19 cellular contexts compared by ENCODE assay signal in genomic region chr2:129055829-129056228, GRCh38.
"Had no signal": no experiment of that assay in that cellular context is flagged by ENCODE, and none has a peak within 500 bp of the region (broad histone marks: within the 10 kb centered on the region; RNA-seq: fewer than 3 reads in every experiment).

No MANE protein-coding gene starts in this region.

- DNase-seq: activated CD4-positive, alpha-beta T cell treated with anti-CD3 and anti-CD28 coated beads, Interleukin-2, amount 10 ng/mL, durations not matched to agents 24 days and 14 days; activated CD4-positive, CD25-positive, alpha-beta regulatory T cell; activated CD8-positive, alpha-beta T cell treated with anti-CD3 and anti-CD28 coated beads, Interleukin-2, amount 10 ng/mL, durations not matched to agents 7 days and 5 days; activated naive CD4-positive, alpha-beta T cell treated with anti-CD3 and anti-CD28 coated beads for 36 hours; activated T-cell treated with anti-CD3 and anti-CD28 coated beads, Interleukin-2, amount 50 U/mL, for 4 hours; aorta; cerebellar nuclear complex; cortex of kidney; foreskin melanocyte; hypothalamus; kidney; midbrain; stimulated activated naive CD8-positive, alpha-beta T cell treated with anti-CD3 and anti-CD28 coated beads, Interleukin-15, Interleukin-2, amounts not matched to agents 100 U/mL and 50 U/mL, for 24 hours; substantia nigra; T-helper 1 cell; T-helper 9 cell; tibial artery had no signal

- H3K9me3 Mint-ChIP-seq: activated naive CD4-positive, alpha-beta T cell treated with anti-CD3 and anti-CD28 coated beads for 36 hours; activated T-cell treated with anti-CD3 and anti-CD28 coated beads, Interleukin-2, amount 50 U/mL, for 4 hours had no signal

- H3K27me3 Mint-ChIP-seq: activated CD4-positive, alpha-beta T cell treated with anti-CD3 and anti-CD28 coated beads, Interleukin-2, amount 10 ng/mL, durations not matched to agents 24 days and 14 days had no signal

- H3K27me3 ChIP-seq: tibial artery had no signal

- H3K9me3 ChIP-seq: tibial artery had no signal

- H3K4me1 Mint-ChIP-seq: activated CD4-positive, alpha-beta T cell treated with anti-CD3 and anti-CD28 coated beads, Interleukin-2, amount 10 ng/mL, durations not matched to agents 24 days and 14 days had no signal

- H3K4me3 Mint-ChIP-seq: activated CD4-positive, alpha-beta T cell treated with anti-CD3 and anti-CD28 coated beads, Interleukin-2, amount 10 ng/mL, durations not matched to agents 24 days and 14 days; activated CD8-positive, alpha-beta T cell treated with anti-CD3 and anti-CD28 coated beads, Interleukin-2, amount 10 ng/mL, durations not matched to agents 7 days and 5 days; activated naive CD4-positive, alpha-beta T cell treated with anti-CD3 and anti-CD28 coated beads for 36 hours; activated T-cell treated with anti-CD3 and anti-CD28 coated beads, Interleukin-2, amount 50 U/mL, for 4 hours had no signal

- H3K36me3 ChIP-seq: tibial artery had no signal

- H3K4me3 ChIP-seq: lung, tibial artery had no signal

- H3K27ac Mint-ChIP-seq: activated CD4-positive, alpha-beta T cell treated with anti-CD3 and anti-CD28 coated beads, Interleukin-2, amount 10 ng/mL, durations not matched to agents 24 days and 14 days; activated CD8-positive, alpha-beta T cell treated with anti-CD3 and anti-CD28 coated beads, Interleukin-2, amount 10 ng/mL, durations not matched to agents 7 days and 5 days; activated naive CD4-positive, alpha-beta T cell treated with anti-CD3 and anti-CD28 coated beads for 36 hours had no signal

- ATAC-seq: activated CD8-positive, alpha-beta T cell treated with anti-CD3 and anti-CD28 coated beads, Interleukin-2, amount 10 ng/mL, durations not matched to agents 7 days and 5 days; activated T-cell treated with anti-CD3 and anti-CD28 coated beads, Interleukin-2, amount 50 U/mL, for 4 hours; left lobe of liver; stimulated activated naive CD8-positive, alpha-beta T cell treated with anti-CD3 and anti-CD28 coated beads, Interleukin-15, Interleukin-2, amounts not matched to agents 100 U/mL and 50 U/mL, for 24 hours had no signal

- H3K27ac ChIP-seq: tibial artery had no signal
